ENCODE assay signal across 1 cellular context in the genomic region with DNA sequence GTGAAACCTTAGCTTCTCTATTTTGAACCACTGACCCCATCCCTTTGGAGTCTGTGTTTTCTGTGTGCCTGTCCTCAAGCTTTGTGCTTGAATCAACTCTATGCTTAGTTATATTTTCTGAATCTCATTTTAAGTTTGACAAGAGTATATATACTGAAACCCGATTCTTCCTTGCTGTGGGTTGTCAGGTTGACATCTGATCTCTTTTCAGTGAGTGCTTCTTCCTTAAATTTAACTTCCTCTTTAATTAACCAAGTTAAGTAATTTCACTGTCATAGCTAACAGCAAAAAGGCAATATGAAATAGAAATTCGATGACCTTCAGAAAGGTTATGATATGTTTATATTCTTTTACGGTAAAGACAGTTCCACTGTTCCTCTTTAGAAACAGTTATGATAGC.
TF ChIP-seq lines count a peak whose summit lies in the region.

No MANE protein-coding gene starts in this region.

TF ChIP-seq in IMR-90, 13 proteins besides CTCF, POLR2A, EP300 and RAD21 (continued from another document):
- TF ChIP-seq, protein P1, sequence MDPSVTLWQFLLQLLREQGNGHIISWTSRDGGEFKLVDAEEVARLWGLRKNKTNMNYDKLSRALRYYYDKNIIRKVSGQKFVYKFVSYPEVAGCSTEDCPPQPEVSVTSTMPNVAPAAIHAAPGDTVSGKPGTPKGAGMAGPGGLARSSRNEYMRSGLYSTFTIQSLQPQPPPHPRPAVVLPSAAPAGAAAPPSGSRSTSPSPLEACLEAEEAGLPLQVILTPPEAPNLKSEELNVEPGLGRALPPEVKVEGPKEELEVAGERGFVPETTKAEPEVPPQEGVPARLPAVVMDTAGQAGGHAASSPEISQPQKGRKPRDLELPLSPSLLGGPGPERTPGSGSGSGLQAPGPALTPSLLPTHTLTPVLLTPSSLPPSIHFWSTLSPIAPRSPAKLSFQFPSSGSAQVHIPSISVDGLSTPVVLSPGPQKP (IDR thresholded peaks at IDR 0.05; ENCODE audit: borderline replicate concordance, low read depth, low read length): no peak
- no peak for TF ChIP-seq SMC3 (IDR thresholded peaks at IDR 0.05; ENCODE audit: low read depth, low read length)
- no peak for TF ChIP-seq MXI1 (IDR thresholded peaks at IDR 0.05; ENCODE audit: borderline replicate concordance, low read depth, low read length)
- no peak for TF ChIP-seq BHLHE40 (IDR thresholded peaks at IDR 0.05; ENCODE audit: low read depth, low read length)
- TF ChIP-seq MAZ (IDR thresholded peaks at IDR 0.05; ENCODE audit: borderline replicate concordance, low read depth, low read length): no peak
- no peak for TF ChIP-seq CHD1 (IDR thresholded peaks at IDR 0.05; ENCODE audit: low read depth, low read length)
- no peak for TF ChIP-seq CEBPB (IDR thresholded peaks at IDR 0.05; ENCODE audit: low read depth, low read length)
- TF ChIP-seq NFE2L2 (IDR thresholded peaks at IDR 0.05; ENCODE audit: low read depth, low read length): no peak
